Comparison of ENCODE assay signal across 15 cellular contexts in the genomic region with DNA sequence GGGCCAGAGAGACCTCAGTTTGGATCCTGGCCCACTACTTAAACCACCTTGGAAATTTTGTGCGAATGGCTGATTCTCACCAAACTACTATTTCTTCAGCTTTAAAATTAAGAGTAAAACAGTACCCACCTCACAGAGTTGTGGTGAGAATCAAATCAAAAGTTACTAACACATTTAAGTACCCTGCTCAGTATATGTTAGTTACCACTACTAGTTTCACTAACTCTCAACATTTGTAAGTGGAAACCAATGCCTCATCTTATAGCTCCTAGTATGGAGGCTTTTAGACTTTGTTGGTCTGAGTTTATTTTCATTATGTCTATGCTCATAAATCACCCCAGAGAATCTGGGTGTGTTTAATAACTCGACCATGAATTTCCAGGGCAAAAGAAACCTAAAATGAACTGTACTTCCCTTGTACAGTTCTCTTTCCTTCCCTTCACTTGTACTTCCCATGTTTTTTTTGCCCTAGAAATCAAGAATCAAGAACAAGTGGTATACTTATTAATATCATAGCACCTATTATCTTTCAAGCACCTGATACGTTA. TPM values are rescaled to one million over a fixed set of nuclear protein-coding genes. Genes with fewer than 3 reads are reported as not detected.
DNase-seq lines count a peak whose midpoint lies in the region; ATAC-seq and TF ChIP-seq lines count a peak whose summit lies in the region.
"Had no signal": no experiment of that assay in that cellular context is flagged by ENCODE, and none has a peak within 500 bp of the region (broad histone marks: within the 10 kb centered on the region; RNA-seq: fewer than 3 reads in every experiment).

No MANE protein-coding gene starts in this region.

- H3K9ac ChIP-seq in DND-41 (ENCODE audit: low read depth, low read length): peak overlapping the region; percentile 7; the same call in 1 of the 2 replicates

- 0 out of 2 replicates have a peak overlapping the region, but pooled peaks have one; percentile 30 for H3K27ac ChIP-seq in DND-41 (ENCODE audit: low read length)
- peak overlapping the region; percentile 18 for H3K27ac ChIP-seq in hepatocyte
- peak overlapping the region in 1 of 5 donors; percentile 6 for H3K27ac ChIP-seq in adrenal gland

- H3K79me2 ChIP-seq in DND-41 (ENCODE audit: insufficient read depth, low read length) (no peaks in the 10 kb centered on the region), hepatocyte (no peaks in the 10 kb centered on the region)

- ATAC-seq in DND-41 (ENCODE audit: insufficient read depth, low read depth) (no peak), GM18909 (IDR thresholded peaks at IDR 0.05; ENCODE audit: poor library complexity, unreplicated experiment) (peak; percentile 38), HG03025 (IDR thresholded peaks at IDR 0.05; ENCODE audit: low FRiP score, unreplicated experiment) (peak; percentile 45)

- TF ChIP-seq CTCF in DND-41 (IDR thresholded peaks at IDR 0.05; ENCODE audit: borderline replicate concordance, extremely low read depth, low read length, poor library complexity, severe bottlenecking): no peak
- TF ChIP-seq CTCF in hepatocyte (IDR thresholded peaks at IDR 0.05; ENCODE audit: poor library complexity): no peak
- no peak for TF ChIP-seq CTCF in adrenal gland (IDR thresholded peaks at IDR 0.05)

- peaks cover 9% of the 10 kb centered on the region for H3K4me1 ChIP-seq in DND-41 (ENCODE audit: insufficient read depth, low read length)
- H3K4me1 ChIP-seq in hepatocyte (ENCODE audit: insufficient read depth): peaks cover 14% of the 10 kb centered on the region
- H3K4me1 ChIP-seq in adrenal gland (replicated peaks in 1 of 2): peaks cover 11 to 16% of the 10 kb centered on the region in 2 donors
- H3K4me1 ChIP-seq: testis had no signal

- no peak for DNase-seq in DND-41
- DNase-seq in hepatocyte (ENCODE audit: low spot score): no peak
- DNase-seq in adrenal gland: no peak
- DNase-seq in KG1 (lab: John Stamatoyannopoulos, UW): no peak
- no peak for DNase-seq in UCSD-AML1 (lab: John Stamatoyannopoulos, UW; ENCODE audit: unreplicated experiment)
- DNase-seq in nucleus accumbens (lab: John Stamatoyannopoulos, UW): no peak
- DNase-seq: activated naive CD8-positive, alpha-beta T cell treated with anti-CD3 and anti-CD28 coated beads, Interleukin-2, amount 10 ng/mL, durations not matched to agents 7 days and 5 days; Caco-2; effector CD8-positive, alpha-beta T cell; mesendoderm; NCI-H1694; T-helper 1 cell had no signal

- intact Hi-C loops in adrenal gland (cut with DNase I): no loop called here

- H3K36me3 ChIP-seq in DND-41 (ENCODE audit: insufficient read depth, low read length): no peaks in the 10 kb centered on the region
- H3K36me3 ChIP-seq in hepatocyte (replicated peaks; ENCODE audit: insufficient read depth, low read depth): no peaks in the 10 kb centered on the region
- H3K36me3 ChIP-seq in adrenal gland (replicated peaks in 1 of 2): no peaks in the 10 kb centered on the region

- H3K9me2 ChIP-seq in hepatocyte (replicated peaks; ENCODE audit: insufficient read depth): no peaks in the 10 kb centered on the region

- H2AFZ ChIP-seq in DND-41 (ENCODE audit: low read depth, low read length): no peak overlapping the region
- no peak overlapping the region for H2AFZ ChIP-seq in hepatocyte

- H3K27me3 ChIP-seq in DND-41 (ENCODE audit: insufficient read depth, low read length, poor library complexity): no peaks in the 10 kb centered on the region
- H3K27me3 ChIP-seq in hepatocyte: no peaks in the 10 kb centered on the region
- no peaks in the 10 kb centered on the region for H3K27me3 ChIP-seq in adrenal gland
- H3K27me3 ChIP-seq: testis had no signal

- H4K20me1 ChIP-seq in DND-41 (ENCODE audit: insufficient read depth, low read length): no peaks in the 10 kb centered on the region
- H4K20me1 ChIP-seq in hepatocyte (ENCODE audit: insufficient read depth, poor library complexity, severe bottlenecking): no peaks in the 10 kb centered on the region

- TF ChIP-seq POLR2A in adrenal gland (IDR thresholded peaks at IDR 0.05): no peak

- H3K4me2 ChIP-seq in DND-41 (ENCODE audit: insufficient read depth, low read length): no peak overlapping the region
- H3K4me2 ChIP-seq in hepatocyte: no peak overlapping the region

- H3K9me3 ChIP-seq in DND-41 (ENCODE audit: insufficient read depth, low read length, severe bottlenecking): no peaks in the 10 kb centered on the region
- H3K9me3 ChIP-seq in hepatocyte (ENCODE audit: low read depth): no peaks in the 10 kb centered on the region
- H3K9me3 ChIP-seq in adrenal gland (replicated peaks in 1 of 3): no peaks in the 10 kb centered on the region
- H3K9me3 ChIP-seq: Caco-2, testis had no signal

- 84% methylated on average over 3 of the region's 3 CpGs for WGBS in hepatocyte (ENCODE audit: low lambda C conversion rate, missing lambda C conversion rate)
- 67 to 76% (median 71%) methylated on average over 3 of the region's 3 CpGs for WGBS in adrenal gland, 4 donors

- H3K4me3 ChIP-seq in DND-41 (ENCODE audit: low read depth in 1 of 2, low read length in 2 of 2) (no peak overlapping the region), hepatocyte (no peak overlapping the region), adrenal gland (no peak overlapping the region)
- H3K4me3 ChIP-seq: testis had no signal

RNA-seq across cellular contexts. Expression of a gene that starts 11.6 kb away (rescaled TPM):
- 178 and 194 TPM in 2 replicates for total RNA-seq in hepatocyte
- polyA plus RNA-seq in hepatocyte: 102 and 104 TPM in 2 replicates
- total RNA-seq in adrenal gland: 100 to 1,000 TPM; 122 to 183 (median 154) TPM
- 100 to 1,000 TPM in 1 of 3 donors, 10 to 100 TPM in 2; 59.7 to 226 (median 79.5) TPM for polyA plus RNA-seq in adrenal gland
